ENCODE assay signal across 28 cellular contexts in the genomic region with DNA sequence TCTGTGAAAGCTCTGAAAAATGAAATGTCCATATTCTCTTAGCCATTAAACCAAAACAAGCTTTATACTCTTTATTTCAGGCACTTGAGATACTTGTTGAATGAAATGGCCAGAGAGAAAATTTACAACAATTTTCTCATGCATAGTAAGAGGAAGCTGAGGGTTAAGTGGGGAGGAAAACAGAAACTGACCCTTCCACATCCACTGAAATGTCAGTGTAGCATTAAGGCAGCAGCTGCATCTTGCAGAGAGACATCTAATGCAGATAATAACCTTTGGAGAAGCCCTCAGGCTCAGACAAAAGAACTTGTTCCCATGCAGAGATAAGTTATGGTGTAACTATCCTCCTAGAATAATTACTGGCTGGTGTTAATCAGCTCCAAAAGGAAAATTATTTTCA.
"Had no signal": no experiment of that assay in that cellular context is flagged by ENCODE, and none has a peak within 500 bp of the region (broad histone marks: within the 10 kb centered on the region; RNA-seq: fewer than 3 reads in every experiment).

No MANE protein-coding gene starts in this region.

- H3K27ac Mint-ChIP-seq: activated T-helper 1 cell treated with anti-CD3 and anti-CD28 coated beads, Interleukin-12 subunit alpha, Interleukin-12 subunit beta, Interleukin-2, Interleukin-4 antibody, amounts not matched to agents 30 ng/mL and 10 ng/mL and 1 ng/mL, durations not matched to agents 14 hours and 24 hours and 36 hours; effector memory CD8-positive, alpha-beta T cell; nephron progenitor cell; progenitor cell of endocrine pancreas; stimulated activated naive CD8-positive, alpha-beta T cell treated with anti-CD3 and anti-CD28 coated beads, Interleukin-15, Interleukin-2, amounts not matched to agents 100 ng/mL and 50 ng/mL, for 24 hours had no signal

- H3K4me3 Mint-ChIP-seq: activated T-helper 1 cell treated with anti-CD3 and anti-CD28 coated beads, Interleukin-12 subunit alpha, Interleukin-12 subunit beta, Interleukin-2, Interleukin-4 antibody, amounts not matched to agents 30 ng/mL and 10 ng/mL and 1 ng/mL, durations not matched to agents 14 hours and 24 hours and 36 hours; effector memory CD8-positive, alpha-beta T cell; nephron progenitor cell; stimulated activated naive CD8-positive, alpha-beta T cell treated with anti-CD3 and anti-CD28 coated beads, Interleukin-15, Interleukin-2, amounts not matched to agents 100 ng/mL and 50 ng/mL, for 24 hours had no signal

- FAIRE-seq: astrocyte, islet of Langerhans, urothelium cell line had no signal

- ATAC-seq: activated CD4-positive, CD25-positive, alpha-beta regulatory T cell treated with anti-CD3 and anti-CD28 coated beads, Interleukin-2, amount 50 U/mL, for 24 hours; effector memory CD8-positive, alpha-beta T cell; gastrocnemius medialis; left lung; lower lobe of right lung; mucosa of descending colon; right lobe of liver had no signal

- H3K9me3 Mint-ChIP-seq: activated T-helper 1 cell treated with anti-CD3 and anti-CD28 coated beads, Interleukin-12 subunit alpha, Interleukin-12 subunit beta, Interleukin-2, Interleukin-4 antibody, amounts not matched to agents 30 ng/mL and 10 ng/mL and 1 ng/mL, durations not matched to agents 14 hours and 24 hours and 36 hours; effector memory CD8-positive, alpha-beta T cell; nephron progenitor cell; stimulated activated naive CD8-positive, alpha-beta T cell treated with anti-CD3 and anti-CD28 coated beads, Interleukin-15, Interleukin-2, amounts not matched to agents 100 ng/mL and 50 ng/mL, for 24 hours had no signal

- H3K27me3 Mint-ChIP-seq: effector memory CD8-positive, alpha-beta T cell; progenitor cell of endocrine pancreas; stimulated activated naive CD8-positive, alpha-beta T cell treated with anti-CD3 and anti-CD28 coated beads, Interleukin-15, Interleukin-2, amounts not matched to agents 100 ng/mL and 50 ng/mL, for 24 hours had no signal

- H3K4me1 Mint-ChIP-seq: nephron progenitor cell had no signal

- DNase-seq: activated CD4-positive, alpha-beta T cell treated with anti-CD3 and anti-CD28 coated beads for 48 hours; activated CD4-positive, alpha-beta T cell treated with anti-CD3 and anti-CD28 coated beads, Interleukin-2, amount 50 U/mL, for 48 hours; activated CD8-positive, alpha-beta memory T cell treated with anti-CD3 and anti-CD28 coated beads, Interleukin-2, amount 50 U/mL, for 4 hours; activated gamma-delta T cell; activated naive CD4-positive, alpha-beta T cell treated with anti-CD3 and anti-CD28 coated beads, Interleukin-2, amount 50 U/mL, for 16 hours; activated T-cell treated with anti-CD3 and anti-CD28 coated beads, Interleukin-2, amount 50 U/mL, for 1 hour; amniotic stem cell; brain microvascular endothelial cell; dorsolateral prefrontal cortex; effector memory CD8-positive, alpha-beta T cell; erythroblast; gastrocnemius medialis; glutamatergic neuron; left lung; lower lobe of right lung; mesendoderm; mucosa of descending colon; nephron progenitor cell; right lobe of liver; stimulated activated CD4-positive, alpha-beta T cell treated with anti-CD3 and anti-CD28 coated beads, Interleukin-2, amount 100 ng/mL, for 48 hours; WERI-Rb-1 had no signal
